Comparison of ENCODE assay signal across 8 cellular contexts in the genomic region with DNA sequence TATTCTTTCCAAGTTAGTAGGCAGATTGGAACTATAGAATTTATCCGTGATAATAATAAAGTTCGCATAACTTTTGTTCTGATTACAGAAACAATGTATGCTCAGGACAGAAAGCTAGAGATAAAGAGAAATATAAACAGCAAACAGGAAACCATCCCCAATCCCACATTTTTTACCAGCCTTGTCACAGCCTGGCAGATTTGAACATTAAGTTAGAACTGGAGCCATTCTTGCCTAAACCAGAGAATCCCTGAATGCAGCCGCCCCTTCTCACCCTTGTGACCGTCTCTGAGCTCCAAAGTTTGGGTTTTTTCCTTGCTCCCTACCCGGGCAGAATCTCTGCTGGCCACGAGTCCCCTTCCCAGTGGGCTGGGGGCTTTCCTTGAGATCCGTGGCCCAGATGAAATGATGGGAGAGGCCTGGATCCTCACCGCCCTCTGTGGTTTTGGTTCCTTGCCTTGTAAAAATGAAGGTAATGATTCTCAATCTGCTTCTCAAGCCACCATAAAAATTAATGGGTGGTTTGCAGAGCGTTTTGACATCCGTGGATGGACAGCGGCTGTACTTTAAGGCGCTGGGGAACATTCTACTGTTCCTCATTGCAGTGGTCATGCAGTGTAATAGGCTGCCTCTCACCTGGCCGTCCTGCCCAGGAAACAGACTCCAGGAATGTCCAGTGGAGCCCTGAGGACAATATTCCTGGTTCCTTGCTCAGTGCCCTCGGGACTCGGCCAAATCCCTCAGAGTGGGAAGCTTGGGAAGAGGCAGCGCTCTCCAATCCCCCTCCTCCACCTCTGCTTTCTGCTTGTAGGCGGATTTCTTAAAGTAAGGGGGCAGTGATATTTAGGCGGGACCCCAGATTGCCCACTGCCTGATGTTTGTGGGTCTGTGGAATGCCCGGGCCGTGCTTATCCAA. TPM values are rescaled to one million over a fixed set of nuclear protein-coding genes. Genes with fewer than 3 reads are reported as not detected.
A peak's percentile ranks its signal among the peaks of the same experiment; 100 is the strongest.
DNase-seq lines count a peak whose midpoint lies in the region; TF ChIP-seq lines count a peak whose summit lies in the region.

No MANE protein-coding gene starts in this region.

- intact Hi-C loops in A673 (cut with micrococcal nuclease; ENCODE audit: unreplicated experiment) = no loop called here

- no peak overlapping the region for H3K27ac ChIP-seq in A673 (ENCODE audit: low read depth, low read length, poor library complexity, severe bottlenecking)
- H3K27ac ChIP-seq in HUES6 (ENCODE audit: low read depth, low read length) = peak overlapping the region; percentile 4; the same call in 1 of the 2 replicates
- H3K27ac ChIP-seq in duodenal mucosa (ENCODE audit: low read depth, low read length) = peak overlapping the region; percentile 37
- no peak overlapping the region for H3K27ac ChIP-seq in muscle layer of colon (ENCODE audit: low read depth, low read length)

- BruUV-seq in A673 (replicated peaks; lab: Mats Ljungman, UMichigan) = TSS peak; percentile 34

- H3K4me1 ChIP-seq in A673 (ENCODE audit: insufficient read depth, low read length, poor library complexity, severe bottlenecking) = peaks cover 37% of the 10 kb centered on the region
- H3K4me1 ChIP-seq in HUES6 (ENCODE audit: control insufficient read depth, insufficient read depth, low read length) = peaks cover 59% of the 10 kb centered on the region
- peaks cover 48 to 59% of the 10 kb centered on the region in 2 donors for H3K4me1 ChIP-seq in duodenal mucosa (ENCODE audit: control insufficient read depth in 1 of 2, insufficient read depth in 2 of 2, low read length in 2 of 2)
- peaks cover 12% of the 10 kb centered on the region for H3K4me1 ChIP-seq in muscle layer of colon (ENCODE audit: insufficient read depth, low read length)

- H3K27me3 ChIP-seq in A673 (replicated peaks; ENCODE audit: insufficient read depth, low read depth, low read length, poor library complexity) (no peaks in the 10 kb centered on the region), HUES6 (ENCODE audit: control insufficient read depth, insufficient read depth, low read length) (peaks cover 34% of the 10 kb centered on the region), duodenal mucosa (ENCODE audit: control insufficient read depth in 1 of 2, insufficient read depth in 2 of 2, low read length in 2 of 2) (peaks cover 12 to 16% of the 10 kb centered on the region in 2 donors), muscle layer of colon (ENCODE audit: control insufficient read depth in 1 of 2, insufficient read depth in 2 of 2, low read length in 2 of 2) (peaks cover 0 to 14% of the 10 kb centered on the region in 2 donors)

- H3K36me3 ChIP-seq in A673 (ENCODE audit: insufficient read depth, low read length, poor library complexity, severe bottlenecking) (no peaks in the 10 kb centered on the region), HUES6 (ENCODE audit: control insufficient read depth, insufficient read depth, low read length) (no peaks in the 10 kb centered on the region), duodenal mucosa (ENCODE audit: control insufficient read depth in 1 of 2, insufficient read depth in 2 of 2, low read length in 2 of 2) (no peaks in the 10 kb centered on the region), muscle layer of colon (ENCODE audit: insufficient read depth, low read length) (no peaks in the 10 kb centered on the region)

- TF ChIP-seq CTCF in A673 (conservative IDR thresholded peaks at IDR 0.05; ENCODE audit: low read depth, low read length) (no peak), GM13977 (IDR thresholded peaks at IDR 0.05; ENCODE audit: extremely low read depth, insufficient read depth, missing control alignments) (no peak)

- H3K9me3 ChIP-seq in A673 (ENCODE audit: low read depth, low read length, poor library complexity, severe bottlenecking) = no peaks in the 10 kb centered on the region
- H3K9me3 ChIP-seq in HUES6 (ENCODE audit: control insufficient read depth, insufficient read depth, low read depth, low read length) = no peaks in the 10 kb centered on the region
- no peaks in the 10 kb centered on the region for H3K9me3 ChIP-seq in duodenal mucosa (ENCODE audit: control insufficient read depth in 1 of 2, low read length in 2 of 2)
- H3K9me3 ChIP-seq in muscle layer of colon (ENCODE audit: low read length) = no peaks in the 10 kb centered on the region

- peak overlapping the region; percentile 95 for H3K4me3 ChIP-seq in A673 (ENCODE audit: low read depth, low read length, poor library complexity, severe bottlenecking)
- H3K4me3 ChIP-seq in HUES6 (ENCODE audit: low read depth, low read length) = peak overlapping the region; percentile 75
- H3K4me3 ChIP-seq in duodenal mucosa (ENCODE audit: low read depth in 1 of 2, low read length in 2 of 2) = peak overlapping the region; percentile 66 to 80
- peak overlapping the region; percentile 38 to 63 for H3K4me3 ChIP-seq in muscle layer of colon (ENCODE audit: low read depth in 1 of 2, low read length in 2 of 2)

- CTCF ChIA-PET in A673 (lab: Charles Lee) = no interaction called here

- no peak for DNase-seq in A673 (ENCODE audit: low spot score)
- no peak for DNase-seq in GM13977 (ENCODE audit: low spot score)
- DNase-seq in NAMALWA (ENCODE audit: low spot score) = no peak
- DNase-seq in NCI-H2171 (lab: John Stamatoyannopoulos, UW) = no peak
- DNase-seq in SHP77 treated with DMSO at 0.1 percent for 48 hours (lab: John Stamatoyannopoulos, UW) = no peak

- in situ Hi-C loops in GM13977 (cut with MboI; ENCODE audit: low pct_unique_long_range_greater_than_20kb, low sequenced_read_pairs, unreplicated experiment) = no loop called here

- peak overlapping the region; percentile 70 for H3K9ac ChIP-seq in HUES6 (ENCODE audit: low read length)
- H3K9ac ChIP-seq in duodenal mucosa (ENCODE audit: low read depth in 1 of 2, low read length in 2 of 2) = peak overlapping the region; percentile 65 to 71
- H3K9ac ChIP-seq in muscle layer of colon (ENCODE audit: low read length) = peak overlapping the region; percentile 31

- POLR2A ChIA-PET in A673 (lab: Charles Lee; ENCODE audit: low non-redundant PET) = no interaction called here

RNA-seq across cellular contexts. Expression of gene SH3BP4, which starts 1.6 kb away (rescaled TPM):
- 19.5 and 19.9 TPM in 2 replicates for total RNA-seq in A673 (2021)

Comparison
In these comparisons a context has a peak if more than half of its experiments do, and no peak if none do; other contexts are left out.
1. H3K27ac ChIP-seq: peak in HUES6 (single experiment) and duodenal mucosa (single experiment); none in A673 (single experiment) and muscle layer of colon (single experiment).
2. Peak in every context shown above with its lines, with median percentiles within 50 percentile points of each other: H3K4me3 ChIP-seq and H3K9ac ChIP-seq.